Comparison of ENCODE assay signal across 8 cellular contexts in the genomic region with DNA sequence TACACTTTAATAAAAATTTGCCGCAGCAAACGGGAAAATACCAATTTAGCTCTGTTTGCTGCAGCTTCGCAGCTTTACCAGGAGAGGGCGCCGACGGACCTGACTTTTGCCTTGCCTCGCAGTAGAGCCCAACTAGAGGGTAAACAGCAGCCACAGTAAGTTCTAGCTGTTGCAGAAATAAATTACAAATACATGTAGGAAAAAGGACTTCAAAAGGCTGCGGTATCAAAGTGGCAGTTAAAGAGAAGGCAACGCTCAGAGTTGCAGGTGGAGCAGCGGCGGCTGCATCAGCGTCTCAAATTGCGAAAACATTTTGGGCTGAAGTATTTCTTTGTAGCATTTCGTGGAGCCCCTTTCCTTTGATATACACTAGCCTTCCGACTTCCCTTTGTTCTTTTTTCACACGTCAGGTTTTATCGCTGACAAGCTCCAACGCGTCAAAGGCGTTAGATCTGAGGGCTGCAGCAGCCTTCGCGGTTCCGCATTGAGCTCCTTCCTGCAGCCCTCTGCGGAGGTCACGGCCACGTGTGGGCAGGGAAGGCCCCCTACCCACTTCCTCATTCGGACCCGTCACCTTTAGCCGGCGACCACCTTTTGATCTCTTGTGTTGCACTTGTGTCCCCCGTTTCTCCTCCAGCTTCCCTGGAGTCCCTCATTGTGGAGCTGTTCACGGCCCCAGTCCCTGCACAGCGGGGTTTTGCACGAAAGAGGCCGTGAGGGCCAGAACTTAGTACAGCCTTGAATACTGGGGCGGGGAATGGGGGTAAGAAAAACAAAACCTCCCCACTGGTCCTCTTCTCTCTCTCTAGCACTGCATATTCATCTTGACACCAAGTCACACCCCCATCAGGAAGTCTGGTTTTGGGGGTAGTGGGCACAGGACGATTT.
DNase-seq lines count a peak whose midpoint lies in the region; ATAC-seq and TF ChIP-seq lines count a peak whose summit lies in the region.

No MANE protein-coding gene starts in this region.

- H3K4me1 Mint-ChIP-seq in activated CD4-positive, alpha-beta T cell treated with anti-CD3 and anti-CD28 coated beads, Interleukin-2, amount 10 ng/mL, durations not matched to agents 24 days and 14 days, result peaks cover 68% of the 10 kb centered on the region

- H3K4me3 Mint-ChIP-seq in activated CD4-positive, alpha-beta T cell treated with anti-CD3 and anti-CD28 coated beads, Interleukin-2, amount 10 ng/mL, durations not matched to agents 24 days and 14 days, result peak overlapping the region; percentile 79

- H3K27me3 ChIP-seq in ACC112 (ENCODE audit: insufficient read depth, low read length) (peaks cover 62% of the 10 kb centered on the region), right lobe of liver (no peaks in the 10 kb centered on the region)

- H3K36me3 ChIP-seq in ACC112 (ENCODE audit: insufficient read depth, low read length) (no peaks in the 10 kb centered on the region), right lobe of liver (no peaks in the 10 kb centered on the region)

- no peak for TF ChIP-seq POLR2A in right lobe of liver (IDR thresholded peaks at IDR 0.05)

- H3K27ac ChIP-seq in ACC112 (ENCODE audit: low read depth, low read length), result no peak overlapping the region
- H3K27ac ChIP-seq in right lobe of liver, result no peak overlapping the region

- 4% methylated on average over 35 of the region's 37 CpGs for WGBS in right lobe of liver (ENCODE audit: insufficient coverage, low coverage, low lambda C conversion rate, missing lambda C conversion rate)

- H3K4me3 ChIP-seq in ACC112 (ENCODE audit: low read depth, low read length) (peak overlapping the region; percentile 65), right lobe of liver (peak overlapping the region in 2 of 3 donors; percentile 9 to 41)

- H3K9me3 Mint-ChIP-seq in activated CD4-positive, alpha-beta T cell treated with anti-CD3 and anti-CD28 coated beads, Interleukin-2, amount 10 ng/mL, durations not matched to agents 24 days and 14 days, result no peaks in the 10 kb centered on the region

- peaks cover 14% of the 10 kb centered on the region for H3K27me3 Mint-ChIP-seq in activated CD4-positive, alpha-beta T cell treated with anti-CD3 and anti-CD28 coated beads, Interleukin-2, amount 10 ng/mL, durations not matched to agents 24 days and 14 days

- DNase-seq in NCI-H345 (lab: John Stamatoyannopoulos, UW), result peak; percentile 73
- DNase-seq in activated CD4-positive, alpha-beta T cell treated with anti-CD3 and anti-CD28 coated beads, Interleukin-2, amount 10 ng/mL, durations not matched to agents 24 days and 14 days, result peak; percentile 91
- DNase-seq in dermis blood vessel endothelial cell, result peak; percentile 75
- DNase-seq in right lobe of liver, result peak; percentile 57 to 76 (median 59)
- peak; percentile 53 to 58 for DNase-seq in stimulated activated CD4-positive, alpha-beta T cell treated with anti-CD3 and anti-CD28 coated beads, Interleukin-4, amount 100 ng/mL, for 48 hours (ENCODE audit: low read depth in 2 of 2)

- no peaks in the 10 kb centered on the region for H3K79me2 ChIP-seq in ACC112 (ENCODE audit: control insufficient read depth, insufficient read depth, low read length, unreplicated experiment)

- intact Hi-C loops in activated CD4-positive, alpha-beta T cell treated with anti-CD3 and anti-CD28 coated beads, Interleukin-2, amount 10 ng/mL, durations not matched to agents 24 days and 14 days (cut with micrococcal nuclease), result loop anchor here (1.0 to 5.0 kb wide), 5 partner anchors 18 to 258 kb away; no protein-coding TSS in a partner anchor
- intact Hi-C loops in right lobe of liver (cut with DNase I), result loop anchor here (5.0 kb wide), 1 partner anchor 48 kb away; no protein-coding TSS in a partner anchor

- H2AFZ ChIP-seq in ACC112 (ENCODE audit: low read length, unreplicated experiment), result no peak overlapping the region

- H3K9me3 ChIP-seq in right lobe of liver, result no peaks in the 10 kb centered on the region

- H3K4me1 ChIP-seq in ACC112 (ENCODE audit: control insufficient read depth, insufficient read depth, low read length, unreplicated experiment), result no peaks in the 10 kb centered on the region
- peaks cover 0 to 7% (median 3%) of the 10 kb centered on the region in 4 donors for H3K4me1 ChIP-seq in right lobe of liver

- peak overlapping the region; percentile 69 for H3K27ac Mint-ChIP-seq in activated CD4-positive, alpha-beta T cell treated with anti-CD3 and anti-CD28 coated beads, Interleukin-2, amount 10 ng/mL, durations not matched to agents 24 days and 14 days

- peak; percentile 51 for ATAC-seq in GM18511 (IDR thresholded peaks at IDR 0.05; ENCODE audit: unreplicated experiment)
- ATAC-seq in HG03039 (IDR thresholded peaks at IDR 0.05; ENCODE audit: unreplicated experiment), result peak; percentile 42
- ATAC-seq in right lobe of liver, result peak; percentile 88 to 96 (median 91)

- TF ChIP-seq CTCF in right lobe of liver (IDR thresholded peaks at IDR 0.05), result peak; percentile 74 to 85 (median 82)

- H3K36me3 Mint-ChIP-seq in activated CD4-positive, alpha-beta T cell treated with anti-CD3 and anti-CD28 coated beads, Interleukin-2, amount 10 ng/mL, durations not matched to agents 24 days and 14 days (ENCODE audit: low read depth), result no peaks in the 10 kb centered on the region
